In genomic region chr12:76083761-76084276, GRCh38 we compare ENCODE assay signal across 8 cellular contexts. TPM values are rescaled to one million over a fixed set of nuclear protein-coding genes. Genes with fewer than 3 reads are reported as not detected.
A peak's percentile ranks its signal among the peaks of the same experiment; 100 is the strongest.
DNase-seq lines count a peak whose midpoint lies in the region; ATAC-seq, FAIRE-seq and TF ChIP-seq lines count a peak whose summit lies in the region.

No MANE protein-coding gene starts in this region.

- H3K4me3 ChIP-seq in endothelial cell of umbilical vein (replicated peaks in 1 of 3; ENCODE audit: insufficient read depth in 1 of 3, low read depth in 1 of 3, low read length in 3 of 3), result peak overlapping the region; percentile 76 to 99 (median 93)

- TF ChIP-seq POLR2A in endothelial cell of umbilical vein (IDR thresholded peaks at IDR 0.05; ENCODE audit: low read depth, low read length), result peak; percentile 36

- H4K20me1 ChIP-seq in endothelial cell of umbilical vein (replicated peaks; ENCODE audit: control insufficient read depth, extremely low read depth, insufficient read depth, low read length), result peaks cover 12% of the 10 kb centered on the region

- ATAC-seq in GM18907 (IDR thresholded peaks at IDR 0.05; ENCODE audit: unreplicated experiment) (peak; percentile 36), HG03196 (IDR thresholded peaks at IDR 0.05; ENCODE audit: unreplicated experiment) (peak; percentile 37)

- no peaks in the 10 kb centered on the region for H3K9me1 ChIP-seq in endothelial cell of umbilical vein (replicated peaks; ENCODE audit: control insufficient read depth, extremely low read depth, insufficient read depth, low read length)

- H3K9me3 ChIP-seq in endothelial cell of umbilical vein (replicated peaks; ENCODE audit: control insufficient read depth, insufficient read depth, low read length), result no peaks in the 10 kb centered on the region

- intact Hi-C loops in endothelial cell of umbilical vein (cut with micrococcal nuclease), result loop anchor here (1.0 to 5.0 kb wide), 11 partner anchors 41 to 522 kb away; partner anchors contain the start of gene OSBPL8

- peaks cover 54% of the 10 kb centered on the region for H3K79me2 ChIP-seq in endothelial cell of umbilical vein (ENCODE audit: control insufficient read depth, insufficient read depth, low read length)

- H3K4me2 ChIP-seq in endothelial cell of umbilical vein (ENCODE audit: insufficient read depth, low read length), result peak overlapping the region; percentile 99

- no peak for FAIRE-seq in endothelial cell of umbilical vein (lab: Jason Lieb, UNC)

- dilution Hi-C loops in endothelial cell of umbilical vein (cut with MboI; ENCODE audit: extremely low pct_ligation_motif_present, low sequenced_read_pairs), result loop anchor here (25.0 kb wide), 1 partner anchor 253 kb away; the partner anchor contains the start of gene BBS10

- peaks cover 38% of the 10 kb centered on the region for H3K4me1 ChIP-seq in endothelial cell of umbilical vein (ENCODE audit: control insufficient read depth, extremely low read depth, insufficient read depth, low read length)

- DNase-seq in ACHN (peak; percentile 85), NCI-H82 (lab: John Stamatoyannopoulos, UW) (peak; percentile 92), endothelial cell of umbilical vein (ENCODE audit: low read depth, low spot score) (peak; percentile 83), midbrain (lab: John Stamatoyannopoulos, UW) (peak; percentile 62)
- peak; percentile 89 for DNase-seq in activated CD8-positive, alpha-beta memory T cell treated with anti-CD3 and anti-CD28 coated beads, Interleukin-2, amount 50 U/mL, for 48 hours
- peak; percentile 46 to 65 for DNase-seq in stimulated activated CD8-positive, alpha-beta memory T cell treated with anti-CD3 and anti-CD28 coated beads, Interleukin-2, amount 100 ng/mL, for 1 hour (ENCODE audit: low read depth in 2 of 2)

- CTCF ChIA-PET in endothelial cell of umbilical vein (lab: Charles Lee), result interaction anchor here (0.6 to 5.6 kb wide), 4 partner anchors 75 to 503 kb away, joined by 3 to 30 read pairs (median 5); partner anchors contain the start of gene BBS10

- in situ Hi-C loops in ACHN (cut with HindIII; ENCODE audit: low pct_ligation_motif_present, low pct_unique_long_range_greater_than_20kb, low sequenced_read_pairs), result no loop called here

- H3K27me3 ChIP-seq in endothelial cell of umbilical vein (ENCODE audit: control insufficient read depth in 2 of 2, insufficient read depth in 2 of 2, low read length in 2 of 2), result no peaks in the 10 kb centered on the region

- POLR2A ChIA-PET in endothelial cell of umbilical vein (lab: Charles Lee), result interaction anchor here (1.3 kb wide), 1 partner anchor 15 kb away, joined by 3 read pairs; no protein-coding TSS in a partner anchor

- H2AFZ ChIP-seq in endothelial cell of umbilical vein (ENCODE audit: low read depth, low read length), result peak overlapping the region; percentile 11

- peak overlapping the region; percentile 92 for H3K27ac ChIP-seq in endothelial cell of umbilical vein (ENCODE audit: insufficient read depth, low read depth, low read length)

- H3K36me3 ChIP-seq in endothelial cell of umbilical vein (ENCODE audit: control insufficient read depth in 2 of 2, extremely low read depth in 1 of 2, insufficient read depth in 2 of 2, low read length in 2 of 2), result no peaks in the 10 kb centered on the region

- no peak for TF ChIP-seq CTCF in endothelial cell of umbilical vein (IDR thresholded peaks at IDR 0.05; ENCODE audit: extremely low read depth in 1 of 2, insufficient read depth in 1 of 2, low read depth in 1 of 2, low read length in 2 of 2)

- H3K9ac ChIP-seq in endothelial cell of umbilical vein (replicated peaks; ENCODE audit: extremely low read depth, insufficient read depth, low read length), result peak overlapping the region; percentile 99

- BruUV-seq in endothelial cell of umbilical vein (replicated peaks; lab: Mats Ljungman, UMichigan), result no TSS peak

TF ChIP-seq in endothelial cell of umbilical vein, 7 proteins besides CTCF, POLR2A, EP300 and RAD21:
- TF ChIP-seq JUN (IDR thresholded peaks at IDR 0.05; ENCODE audit: borderline replicate concordance, insufficient read depth, insufficient read length, low read depth), result no peak
- no peak for TF ChIP-seq EZH2 (IDR thresholded peaks at IDR 0.05; ENCODE audit: borderline replicate concordance, low read depth, low read length, severe bottlenecking)
- TF ChIP-seq MAX (IDR thresholded peaks at IDR 0.05; ENCODE audit: insufficient read depth, insufficient read length), result peak; percentile 30

RNA-seq across cellular contexts. Expression of gene NAP1L1, which starts 0.7 kb away (rescaled TPM):
- 649 and 665 TPM in 2 replicates for total RNA-seq in endothelial cell of umbilical vein
- polyA plus RNA-seq in endothelial cell of umbilical vein, result 78.8 and 127 TPM in 2 replicates
- polyA plus RNA-seq in endothelial cell of umbilical vein (2011; cell fraction: cytosol; rRNA removed), result 340 and 349 TPM in 2 replicates
- polyA plus RNA-seq in endothelial cell of umbilical vein (2011; cell fraction: nucleus; rRNA removed), result 222 and 301 TPM in 2 replicates
- polyA plus RNA-seq in endothelial cell of umbilical vein (2012), result 819 and 954 TPM in 2 replicates
- polyA minus RNA-seq in endothelial cell of umbilical vein, result 109 and 130 TPM in 2 replicates
- polyA minus RNA-seq in endothelial cell of umbilical vein (2011; cell fraction: cytosol; rRNA and poly(A)+ RNA removed), result 305 TPM
- polyA minus RNA-seq in endothelial cell of umbilical vein (2011; cell fraction: nucleus; rRNA and poly(A)+ RNA removed), result 196 and 279 TPM in 2 replicates

RNA-seq across cellular contexts. Expression of gene PHLDA1, which starts 52.2 kb away (rescaled TPM):
- total RNA-seq in endothelial cell of umbilical vein, result 26.8 and 30.8 TPM in 2 replicates
- 13.8 and 14.1 TPM in 2 replicates for polyA plus RNA-seq in endothelial cell of umbilical vein
- polyA plus RNA-seq in endothelial cell of umbilical vein (2011; cell fraction: cytosol; rRNA removed), result 9.5 and 10.7 TPM in 2 replicates
- polyA plus RNA-seq in endothelial cell of umbilical vein (2011; cell fraction: nucleus; rRNA removed), result 12.0 and 13.5 TPM in 2 replicates
- polyA plus RNA-seq in endothelial cell of umbilical vein (2012), result 15.9 and 23.2 TPM in 2 replicates
- polyA minus RNA-seq in endothelial cell of umbilical vein, result 12.6 and 18.0 TPM in 2 replicates
- polyA minus RNA-seq in endothelial cell of umbilical vein (2011; cell fraction: cytosol; rRNA and poly(A)+ RNA removed), result 6.0 TPM
- 23.9 and 38.3 TPM in 2 replicates for polyA minus RNA-seq in endothelial cell of umbilical vein (2011; cell fraction: nucleus; rRNA and poly(A)+ RNA removed)

Comparison
In these comparisons a context has a peak if more than half of its experiments do, and no peak if none do; other contexts are left out.
1. Peak in every context shown above with its lines: DNase-seq, ATAC-seq, H3K4me3 ChIP-seq and H3K27ac ChIP-seq.